ENCODE assay signal across 15 cellular contexts in the genomic region with DNA sequence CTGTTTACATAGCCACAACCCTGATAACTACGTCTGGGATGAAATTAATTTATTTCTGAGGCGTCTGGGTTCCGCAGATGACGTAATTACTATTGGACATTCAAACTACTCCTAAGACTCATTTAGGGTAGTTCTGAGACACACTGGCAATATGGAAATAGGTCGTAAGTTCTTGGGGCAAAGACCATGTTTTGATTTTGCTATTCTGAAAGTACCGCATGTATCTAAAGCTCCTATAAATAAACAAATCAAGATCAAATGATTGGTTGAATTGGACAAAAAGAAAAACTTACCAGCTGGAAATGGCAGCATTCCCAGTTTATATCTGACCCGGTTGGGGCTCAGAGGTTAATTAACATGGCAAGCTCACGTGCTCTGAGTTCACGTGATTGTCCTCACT.
A peak's percentile ranks its signal among the peaks of the same experiment; 100 is the strongest.
DNase-seq lines count a peak whose midpoint lies in the region; ATAC-seq and TF ChIP-seq lines count a peak whose summit lies in the region.
"Had no signal": no experiment of that assay in that cellular context is flagged by ENCODE, and none has a peak within 500 bp of the region (broad histone marks: within the 10 kb centered on the region; RNA-seq: fewer than 3 reads in every experiment).

No MANE protein-coding gene starts in this region.

- no peaks in the 10 kb centered on the region for H4K20me1 ChIP-seq in fibroblast of lung (ENCODE audit: control insufficient read depth, extremely low read depth, insufficient read depth, low read length)
- H4K20me1 ChIP-seq: BLaER1 had no signal

- no peak for TF ChIP-seq CTCF in fibroblast of lung (conservative IDR thresholded peaks at IDR 0.05 in 1 of 2, IDR thresholded peaks at IDR 0.05 in 1 of 2; ENCODE audit: low read depth in 1 of 2, low read length in 2 of 2)
- no peak for TF ChIP-seq CTCF in mesothelial cell of epicardium (IDR thresholded peaks at IDR 0.05; ENCODE audit: unreplicated experiment)
- TF ChIP-seq CTCF in GM13976 (IDR thresholded peaks at IDR 0.05; ENCODE audit: borderline replicate concordance, control extremely low read depth, extremely low read depth, insufficient read depth, missing control alignments) = no peak

- in situ Hi-C loops in Caki2 (cut with HindIII; ENCODE audit: low pct_unique_long_range_greater_than_20kb, low sequenced_read_pairs) (no loop called here), GM13976 (cut with MboI; ENCODE audit: low sequenced_read_pairs, unreplicated experiment) (no loop called here)

- peaks cover 21% of the 10 kb centered on the region for H3K4me1 ChIP-seq in fibroblast of lung (ENCODE audit: control insufficient read depth, extremely low read depth, insufficient read depth, low read length)

- H3K9me3 Mint-ChIP-seq in mesothelial cell of epicardium = no peaks in the 10 kb centered on the region
- H3K9me3 Mint-ChIP-seq in activated CD8-positive, alpha-beta T cell treated with anti-CD3 and anti-CD28 coated beads, Interleukin-2, amount 10 ng/mL, durations not matched to agents 7 days and 5 days (ENCODE audit: insufficient read depth) = no peaks in the 10 kb centered on the region
- H3K9me3 Mint-ChIP-seq: GM23338 had no signal

- H3K27me3 ChIP-seq in fibroblast of lung (ENCODE audit: control insufficient read depth, insufficient read depth, low read length) = no peaks in the 10 kb centered on the region
- H3K27me3 ChIP-seq: BLaER1 had no signal

- H3K4me3 Mint-ChIP-seq in mesothelial cell of epicardium = no peak overlapping the region
- no peak overlapping the region for H3K4me3 Mint-ChIP-seq in activated CD8-positive, alpha-beta T cell treated with anti-CD3 and anti-CD28 coated beads, Interleukin-2, amount 10 ng/mL, durations not matched to agents 7 days and 5 days
- H3K4me3 Mint-ChIP-seq: GM23338 had no signal

- H3K27ac Mint-ChIP-seq in mesothelial cell of epicardium = peak overlapping the region; percentile 96
- H3K27ac Mint-ChIP-seq in activated CD8-positive, alpha-beta T cell treated with anti-CD3 and anti-CD28 coated beads, Interleukin-2, amount 10 ng/mL, durations not matched to agents 7 days and 5 days = no peak overlapping the region
- H3K27ac Mint-ChIP-seq: GM23338 had no signal

- H3K27me3 Mint-ChIP-seq in mesothelial cell of epicardium (ENCODE audit: low read depth) = no peaks in the 10 kb centered on the region
- H3K27me3 Mint-ChIP-seq in activated CD8-positive, alpha-beta T cell treated with anti-CD3 and anti-CD28 coated beads, Interleukin-2, amount 10 ng/mL, durations not matched to agents 7 days and 5 days (ENCODE audit: low read depth) = peaks cover 4% of the 10 kb centered on the region

- DNase-seq in Caki2 (ENCODE audit: low read depth) (peak; percentile 74), amniotic epithelial cell (ENCODE audit: low read depth) (peak; percentile 46), fibroblast of lung (ENCODE audit: low read depth in 2 of 2) (peak; percentile 41 to 65), mesothelial cell of epicardium (ENCODE audit: low spot score in 2 of 2, unreplicated experiment in 2 of 2) (no peak), GM13976 (ENCODE audit: low spot score) (no peak), NCI-H774 (lab: John Stamatoyannopoulos, UW) (no peak), dedifferentiated amniotic fluid mesenchymal stem cell (ENCODE audit: extremely low spot score) (no peak)
- no peak for DNase-seq in activated CD8-positive, alpha-beta T cell treated with anti-CD3 and anti-CD28 coated beads, Interleukin-2, amount 10 ng/mL, durations not matched to agents 7 days and 5 days
- DNase-seq: 8988T, AML-193, DMS79, H7 had no signal

- CTCF ChIA-PET in activated CD8-positive, alpha-beta T cell treated with anti-CD3 and anti-CD28 coated beads, Interleukin-2, amount 10 ng/mL, durations not matched to agents 7 days and 5 days (lab: Charles Lee) = no interaction called here

- H3K9ac ChIP-seq in fibroblast of lung (ENCODE audit: insufficient read depth, low read length) = no peak overlapping the region
- H3K9ac ChIP-seq: BLaER1 had no signal

- no peaks in the 10 kb centered on the region for H3K9me3 ChIP-seq in fibroblast of lung (ENCODE audit: control insufficient read depth, insufficient read depth, low read depth, low read length)
- H3K9me3 ChIP-seq: BLaER1 had no signal

- peaks cover 53% of the 10 kb centered on the region for H3K4me1 Mint-ChIP-seq in mesothelial cell of epicardium
- H3K4me1 Mint-ChIP-seq in activated CD8-positive, alpha-beta T cell treated with anti-CD3 and anti-CD28 coated beads, Interleukin-2, amount 10 ng/mL, durations not matched to agents 7 days and 5 days (ENCODE audit: low read depth) = peaks cover 7% of the 10 kb centered on the region

- no peaks in the 10 kb centered on the region for H3K36me3 ChIP-seq in fibroblast of lung (ENCODE audit: control insufficient read depth, insufficient read depth, low read length)
- H3K36me3 ChIP-seq: BLaER1 had no signal

- H3K4me3 ChIP-seq in fibroblast of lung (replicated peaks in 1 of 4; ENCODE audit: control extremely low read depth in 1 of 4, insufficient read depth in 1 of 4, low read depth in 3 of 4, low read length in 4 of 4) = no peak overlapping the region
- H3K4me3 ChIP-seq: BLaER1, GM12878, GM23338 had no signal

- POLR2A ChIA-PET in activated CD8-positive, alpha-beta T cell treated with anti-CD3 and anti-CD28 coated beads, Interleukin-2, amount 10 ng/mL, durations not matched to agents 7 days and 5 days (lab: Charles Lee) = no interaction called here

- no peak overlapping the region for H3K4me2 ChIP-seq in fibroblast of lung (ENCODE audit: extremely low read depth, insufficient read depth, low read length)
- H3K4me2 ChIP-seq: BLaER1, GM23338 had no signal

- H2AFZ ChIP-seq in fibroblast of lung (ENCODE audit: low read length) = no peak overlapping the region
- H2AFZ ChIP-seq: GM23338 had no signal

- H3K79me2 ChIP-seq in fibroblast of lung (ENCODE audit: control insufficient read depth, insufficient read depth, low read length) = no peaks in the 10 kb centered on the region

- H3K27ac ChIP-seq in fibroblast of lung (ENCODE audit: insufficient read depth, low read length) = no peak overlapping the region
- H3K27ac ChIP-seq: BLaER1 had no signal

- ATAC-seq in activated CD8-positive, alpha-beta T cell treated with anti-CD3 and anti-CD28 coated beads, Interleukin-2, amount 10 ng/mL, durations not matched to agents 7 days and 5 days = no peak
- ATAC-seq: GM12878, GM23338 had no signal

- no peaks in the 10 kb centered on the region for H3K36me3 Mint-ChIP-seq in mesothelial cell of epicardium
- H3K36me3 Mint-ChIP-seq in activated CD8-positive, alpha-beta T cell treated with anti-CD3 and anti-CD28 coated beads, Interleukin-2, amount 10 ng/mL, durations not matched to agents 7 days and 5 days (ENCODE audit: low read depth) = no peaks in the 10 kb centered on the region

Comparison
In these comparisons a context has a peak if more than half of its experiments do, and no peak if none do; other contexts are left out.
1. DNase-seq: peak in Caki2 (single experiment), amniotic epithelial cell (single experiment) and fibroblast of lung (2 of 2); none in mesothelial cell of epicardium (0 of 2), activated CD8-positive, alpha-beta T cell treated with anti-CD3 and anti-CD28 coated beads, Interleukin-2, amount 10 ng/mL, durations not matched to agents 7 days and 5 days (single experiment), GM13976 (single experiment), NCI-H774 (single experiment) and dedifferentiated amniotic fluid mesenchymal stem cell (single experiment).